31 cellular contexts compared by ENCODE assay signal in the genomic region with DNA sequence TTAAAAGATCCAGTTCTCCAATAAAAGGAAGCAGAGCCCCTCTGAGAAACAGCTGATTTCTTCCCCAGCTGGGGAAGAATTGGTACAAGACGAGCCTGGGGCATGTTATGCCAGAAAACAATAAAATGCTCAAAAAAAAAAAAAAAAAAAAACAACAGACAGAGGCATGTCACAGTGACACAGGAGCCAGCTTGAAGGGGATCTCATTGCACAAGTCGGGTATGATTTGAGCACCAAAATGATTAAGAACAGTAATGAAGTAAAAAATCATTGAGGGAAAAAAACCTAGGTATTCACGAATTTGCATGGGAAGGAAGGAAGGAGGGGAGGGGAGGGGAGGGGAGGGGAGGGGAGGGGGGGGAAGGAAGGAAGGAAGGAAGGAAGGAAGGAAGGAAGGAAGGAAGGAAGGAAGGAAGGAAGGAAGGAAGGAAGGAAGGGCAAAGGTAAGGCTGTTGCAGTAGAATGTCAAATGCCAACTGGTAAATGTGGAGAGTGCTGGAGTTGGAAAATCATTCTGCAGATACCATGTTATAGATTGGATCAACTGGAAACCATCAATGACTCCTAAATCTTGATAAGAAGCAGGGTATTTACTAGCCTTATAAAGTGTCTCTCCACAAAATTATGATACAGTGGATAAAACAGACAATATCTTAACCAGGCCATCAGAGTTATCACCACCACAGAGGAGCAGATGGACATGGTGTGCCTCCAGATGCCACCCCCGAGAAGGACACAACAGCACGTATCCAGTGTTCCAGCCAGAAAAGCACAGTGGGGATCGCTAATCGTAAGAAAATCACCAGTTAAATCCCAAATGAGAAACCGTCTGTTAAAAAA.
"Had no signal": no experiment of that assay in that cellular context is flagged by ENCODE, and none has a peak within 500 bp of the region (broad histone marks: within the 10 kb centered on the region; RNA-seq: fewer than 3 reads in every experiment).

No MANE protein-coding gene starts in this region.

- DNase-seq: natural killer cell; occipital lobe; ovary; posterior cingulate gyrus; psoas muscle; right cardiac atrium; spleen; stimulated activated CD4-positive, alpha-beta T cell treated with anti-CD3 and anti-CD28 coated beads, Interleukin-12 subunit alpha, Interleukin-12 subunit beta, amount 100 ng/mL, for 4 hours; stimulated activated CD4-positive, alpha-beta T cell treated with anti-CD3 and anti-CD28 coated beads, Interleukin-1b, Interleukin-23, amount 100 ng/mL, for 48 hours; stimulated activated CD4-positive, alpha-beta T cell treated with anti-CD3 and anti-CD28 coated beads, Interleukin-4, amount 100 ng/mL, for 1 hour; stimulated activated CD4-positive, alpha-beta T cell treated with anti-CD3 and anti-CD28 coated beads, Interleukin-4, amount 100 ng/mL, for 4 hours; stimulated activated CD8-positive, alpha-beta memory T cell treated with anti-CD3 and anti-CD28 coated beads, Interleukin-4, amount 100 ng/mL, for 48 hours; stimulated activated naive CD4-positive, alpha-beta T cell; stimulated activated naive CD8-positive, alpha-beta T cell treated with anti-CD3 and anti-CD28 coated beads, Interleukin-15, amount 100 ng/mL, for 72 hours; stimulated activated naive CD8-positive, alpha-beta T cell treated with anti-CD3 and anti-CD28 coated beads, Interleukin-15, Interleukin-2, amounts not matched to agents 100 U/mL and 50 U/mL, for 24 hours; substantia nigra; thyroid gland; trophoblast cell; upper lobe of left lung had no signal

- H2AFZ ChIP-seq: neural progenitor cell, parathyroid adenoma had no signal

- H3K4me1 ChIP-seq: neural progenitor cell, parathyroid adenoma, psoas muscle, spleen, tibial nerve, upper lobe of left lung had no signal

- ATAC-seq: natural killer cell; psoas muscle; right cardiac atrium; sciatic nerve; stimulated activated memory B cell treated with anti-CD40 and anti-IgM and Interleukin-4, amounts not matched to agents 10 μg/mL and 1 μg/mL and 100 μg/mL, for 72 hours; stimulated activated naive CD8-positive, alpha-beta T cell treated with anti-CD3 and anti-CD28 coated beads, Interleukin-15, amount 100 ng/mL, for 72 hours; stimulated activated naive CD8-positive, alpha-beta T cell treated with anti-CD3 and anti-CD28 coated beads, Interleukin-15, Interleukin-2, amounts not matched to agents 100 U/mL and 50 U/mL, for 24 hours had no signal

- H3K27ac ChIP-seq: neural progenitor cell, ovary, parathyroid adenoma, psoas muscle, skin epidermis, spleen, thoracic aorta, thyroid gland, tibial nerve, upper lobe of left lung, vagina had no signal

- H3K79me2 ChIP-seq: parathyroid adenoma had no signal

- H3K9ac ChIP-seq: neural progenitor cell, parathyroid adenoma had no signal

- H3K36me3 Mint-ChIP-seq: natural killer cell; neural progenitor cell; stimulated activated memory B cell treated with anti-CD40 and anti-IgM and Interleukin-4, amounts not matched to agents 10 μg/mL and 1 μg/mL and 100 μg/mL, for 72 hours had no signal

- FAIRE-seq: urothelium cell line had no signal

- H3K4me3 ChIP-seq: neural progenitor cell, ovary, psoas muscle, skin epidermis, smooth muscle cell, spleen, thoracic aorta, thyroid gland, tibial nerve, upper lobe of left lung, vagina had no signal

- H3K27me3 ChIP-seq: ovary, thyroid gland, upper lobe of left lung, vagina had no signal

- H3K4me2 ChIP-seq: neural progenitor cell, smooth muscle cell had no signal

- H3K4me1 Mint-ChIP-seq: natural killer cell; neural progenitor cell; stimulated activated memory B cell treated with anti-CD40 and anti-IgM and Interleukin-4, amounts not matched to agents 10 μg/mL and 1 μg/mL and 100 μg/mL, for 72 hours; stimulated activated naive CD8-positive, alpha-beta T cell treated with anti-CD3 and anti-CD28 coated beads, Interleukin-15, amount 100 ng/mL, for 72 hours had no signal

- H3K9me3 Mint-ChIP-seq: natural killer cell; nephron; stimulated activated naive CD8-positive, alpha-beta T cell treated with anti-CD3 and anti-CD28 coated beads, Interleukin-15, amount 100 ng/mL, for 72 hours had no signal

- H3K4me3 Mint-ChIP-seq: natural killer cell; nephron; neural progenitor cell; stimulated activated memory B cell treated with anti-CD40 and anti-IgM and Interleukin-4, amounts not matched to agents 10 μg/mL and 1 μg/mL and 100 μg/mL, for 72 hours; stimulated activated naive CD8-positive, alpha-beta T cell treated with anti-CD3 and anti-CD28 coated beads, Interleukin-15, amount 100 ng/mL, for 72 hours had no signal

- H3K27ac Mint-ChIP-seq: natural killer cell; nephron; neural progenitor cell; progenitor cell of endocrine pancreas; stimulated activated memory B cell treated with anti-CD40 and anti-IgM and Interleukin-4, amounts not matched to agents 10 μg/mL and 1 μg/mL and 100 μg/mL, for 72 hours; stimulated activated naive CD8-positive, alpha-beta T cell treated with anti-CD3 and anti-CD28 coated beads, Interleukin-15, amount 100 ng/mL, for 72 hours had no signal

- H3K36me3 ChIP-seq: neural progenitor cell, ovary, spleen, thoracic aorta, thyroid gland, tibial nerve, upper lobe of left lung, vagina had no signal

- H3K9me3 ChIP-seq: ovary, psoas muscle, spleen, thoracic aorta, thyroid gland, tibial nerve, upper lobe of left lung, vagina had no signal
